In the genomic region with DNA sequence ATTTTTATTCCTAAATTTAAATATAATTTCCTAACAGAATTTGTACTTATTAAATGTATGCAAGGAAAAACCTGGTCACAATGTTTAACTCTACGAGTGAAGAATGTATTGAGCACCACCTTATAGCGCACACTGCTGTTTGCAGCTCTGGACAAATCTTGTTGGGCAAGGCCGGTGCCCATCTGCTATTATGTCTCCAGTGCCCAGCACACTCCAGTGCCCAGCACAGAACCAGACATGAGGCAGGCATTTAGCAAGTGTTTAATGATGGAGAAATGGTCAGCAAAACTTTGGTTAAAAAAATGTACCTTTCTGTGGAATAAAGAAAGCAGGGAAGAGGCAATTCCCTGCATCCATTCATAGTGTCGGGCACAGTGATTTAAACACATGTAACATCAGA, we compare ENCODE assay signal across 17 cellular contexts.
"Had no signal": no experiment of that assay in that cellular context is flagged by ENCODE, and none has a peak within 500 bp of the region (broad histone marks: within the 10 kb centered on the region; RNA-seq: fewer than 3 reads in every experiment).

No MANE protein-coding gene starts in this region.

- H3K4me3 Mint-ChIP-seq: activated CD4-positive, alpha-beta T cell treated with anti-CD3 and anti-CD28 coated beads, Interleukin-2, amount 10 ng/mL, durations not matched to agents 7 days and 5 days; activated naive CD8-positive, alpha-beta T cell treated with anti-CD3 and anti-CD28 coated beads for 36 hours; natural killer cell; T-cell had no signal

- H3K36me3 ChIP-seq: gastroesophageal sphincter, suprapubic skin had no signal

- H3K9me3 Mint-ChIP-seq: activated CD4-positive, alpha-beta T cell treated with anti-CD3 and anti-CD28 coated beads, Interleukin-2, amount 10 ng/mL, durations not matched to agents 7 days and 5 days; activated naive CD8-positive, alpha-beta T cell treated with anti-CD3 and anti-CD28 coated beads for 36 hours; natural killer cell; T-cell had no signal

- H3K27me3 ChIP-seq: gastroesophageal sphincter, suprapubic skin had no signal

- ATAC-seq: gastroesophageal sphincter; mucosa of descending colon; natural killer cell; stimulated activated naive CD8-positive, alpha-beta T cell treated with anti-CD3 and anti-CD28 coated beads, Interleukin-15, Interleukin-2, amounts not matched to agents 100 U/mL and 50 U/mL, for 24 hours; T-cell had no signal

- H3K4me1 ChIP-seq: suprapubic skin had no signal

- DNase-seq: activated CD4-positive, alpha-beta T cell treated with anti-CD3 and anti-CD28 coated beads, Interleukin-2, amount 10 ng/mL, durations not matched to agents 7 days and 5 days; activated CD8-positive, alpha-beta memory T cell treated with anti-CD3 and anti-CD28 coated beads for 24 hours; activated effector memory CD4-positive, alpha-beta T cell treated with anti-CD3 and anti-CD28 coated beads, Interleukin-2, amount 50 U/mL, for 16 hours; activated naive CD8-positive, alpha-beta T cell treated with anti-CD3 and anti-CD28 coated beads for 36 hours; anterior cingulate cortex; effector CD4-positive, alpha-beta T cell; mucosa of descending colon; natural killer cell; occipital lobe; stimulated activated CD4-positive, alpha-beta T cell treated with anti-CD3 and anti-CD28 coated beads, Interleukin-4, amount 100 ng/mL, for 1 hour; stimulated activated CD8-positive, alpha-beta memory T cell treated with anti-CD3 and anti-CD28 coated beads, Interleukin-4, amount 100 ng/mL, for 48 hours; stimulated activated naive CD8-positive, alpha-beta T cell treated with anti-CD3 and anti-CD28 coated beads, Interleukin-15, Interleukin-2, amounts not matched to agents 100 U/mL and 50 U/mL, for 24 hours; T-cell; T1000 had no signal

- H3K4me3 ChIP-seq: coronary artery, gastroesophageal sphincter, mucosa of descending colon, suprapubic skin had no signal

- H3K36me3 Mint-ChIP-seq: activated naive CD8-positive, alpha-beta T cell treated with anti-CD3 and anti-CD28 coated beads for 36 hours; natural killer cell; T-cell had no signal

- H3K4me1 Mint-ChIP-seq: activated CD4-positive, alpha-beta T cell treated with anti-CD3 and anti-CD28 coated beads, Interleukin-2, amount 10 ng/mL, durations not matched to agents 7 days and 5 days; activated naive CD8-positive, alpha-beta T cell treated with anti-CD3 and anti-CD28 coated beads for 36 hours; T-cell had no signal

- H3K9me3 ChIP-seq: gastroesophageal sphincter, mucosa of descending colon, suprapubic skin had no signal

- H3K27ac ChIP-seq: coronary artery, gastroesophageal sphincter, suprapubic skin had no signal

- H3K27ac Mint-ChIP-seq: activated CD4-positive, alpha-beta T cell treated with anti-CD3 and anti-CD28 coated beads, Interleukin-2, amount 10 ng/mL, durations not matched to agents 7 days and 5 days; activated naive CD8-positive, alpha-beta T cell treated with anti-CD3 and anti-CD28 coated beads for 36 hours; natural killer cell; T-cell had no signal
